ENCODE assay signal across 25 cellular contexts in the genomic region with DNA sequence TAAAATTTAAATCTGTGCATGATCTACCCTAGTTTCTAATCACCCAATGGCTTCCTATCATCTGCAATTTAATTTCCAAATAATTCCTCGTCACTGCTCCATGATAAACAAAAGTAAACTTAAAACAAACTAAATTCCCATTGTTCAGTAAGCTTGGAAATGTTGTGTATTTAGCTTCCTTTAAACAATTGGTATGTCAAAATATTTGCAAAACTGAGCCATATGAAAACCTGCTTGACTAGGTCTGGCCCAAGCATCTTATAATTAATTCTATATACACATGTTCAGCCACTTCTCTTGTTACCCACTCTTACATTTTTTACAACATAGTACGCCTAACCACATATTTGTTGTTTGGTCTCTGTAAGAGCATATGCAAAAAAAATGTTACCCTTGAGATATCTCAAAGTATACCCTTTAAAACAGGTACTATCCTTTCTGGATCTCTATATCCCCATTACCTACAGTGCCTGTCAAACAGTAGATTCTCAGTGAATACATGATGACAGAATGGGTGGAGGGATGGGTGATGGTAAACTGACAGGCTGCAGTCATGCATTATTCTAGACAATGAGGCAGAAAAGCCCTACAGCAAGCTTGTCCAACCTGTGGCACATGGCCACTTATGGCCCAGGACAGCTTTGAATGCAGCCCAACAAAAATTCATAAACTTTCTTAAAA.
"Had no signal": no experiment of that assay in that cellular context is flagged by ENCODE, and none has a peak within 500 bp of the region (broad histone marks: within the 10 kb centered on the region; RNA-seq: fewer than 3 reads in every experiment).

No MANE protein-coding gene starts in this region.

- H3K36me3 ChIP-seq: gastrocnemius medialis, ovary, sigmoid colon, tibial artery, upper lobe of right lung, uterus had no signal

- DNase-seq: cortex of kidney; effector memory CD8-positive, alpha-beta T cell; foreskin fibroblast; gastrocnemius medialis; head of caudate nucleus; kidney; natural killer cell; occipital lobe; ovary; posterior cingulate gyrus; psoas muscle; right cardiac atrium; sigmoid colon; stimulated activated CD4-positive, alpha-beta T cell treated with anti-CD3 and anti-CD28 coated beads, Interleukin-2, amount 100 ng/mL, for 24 hours; stimulated activated CD4-positive, alpha-beta T cell treated with anti-CD3 and anti-CD28 coated beads, Interleukin-4, amount 100 ng/mL, for 24 hours; stimulated activated naive CD8-positive, alpha-beta T cell treated with anti-CD3 and anti-CD28 coated beads, Interleukin-15, Interleukin-2, amounts not matched to agents 100 U/mL and 50 U/mL, for 24 hours; substantia nigra; testis; tibial artery; upper lobe of right lung; uterus had no signal

- FAIRE-seq: endometrium, kidney had no signal

- H3K9me3 ChIP-seq: gastrocnemius medialis, ovary, psoas muscle, sigmoid colon, testis, tibial artery, upper lobe of right lung, uterus had no signal

- H3K27me3 ChIP-seq: gastrocnemius medialis, ovary, sigmoid colon, testis, tibial artery, upper lobe of right lung, uterus had no signal

- ATAC-seq: effector memory CD8-positive, alpha-beta T cell; gastrocnemius medialis; left lobe of liver; natural killer cell; psoas muscle; right cardiac atrium; stimulated activated effector memory CD8-positive, alpha-beta T cell treated with anti-CD3 and anti-CD28 coated beads, Interleukin-12 subunit alpha, Interleukin-12 subunit beta, amount 100 ng/mL, for 72 hours; stimulated activated naive CD8-positive, alpha-beta T cell treated with anti-CD3 and anti-CD28 coated beads, Interleukin-15, Interleukin-2, amounts not matched to agents 100 U/mL and 50 U/mL, for 24 hours; upper lobe of right lung had no signal

- H3K4me3 ChIP-seq: gastrocnemius medialis, lung, ovary, psoas muscle, sigmoid colon, testis, tibial artery, upper lobe of right lung, uterus had no signal

- H3K4me1 ChIP-seq: gastrocnemius medialis, psoas muscle, sigmoid colon, testis, tibial artery, upper lobe of right lung, uterus had no signal

- H3K27ac ChIP-seq: gastrocnemius medialis, ovary, psoas muscle, sigmoid colon, testis, tibial artery, upper lobe of right lung, uterus had no signal
